ENCODE assay signal across 20 cellular contexts in the genomic region with DNA sequence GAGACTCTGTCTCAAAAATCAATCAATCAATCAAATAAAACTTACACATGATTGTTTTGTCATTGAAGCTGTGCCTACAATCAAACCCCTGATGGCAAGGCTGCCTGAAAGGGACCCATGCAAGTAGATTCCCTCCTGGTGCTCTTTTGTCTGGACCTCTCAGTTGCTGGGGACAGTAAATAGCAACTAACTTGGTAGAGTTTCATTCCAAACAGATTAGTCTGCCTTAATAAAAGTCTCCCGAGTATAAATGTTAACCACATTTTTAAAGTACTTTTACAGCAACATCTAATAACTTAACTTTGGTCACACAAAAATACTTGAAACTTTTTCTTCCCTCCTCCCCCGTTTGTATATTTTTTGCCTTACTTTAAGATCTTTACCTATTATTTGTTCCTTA.
DNase-seq lines count a peak whose midpoint lies in the region; ATAC-seq and TF ChIP-seq lines count a peak whose summit lies in the region.
"Had no signal": no experiment of that assay in that cellular context is flagged by ENCODE, and none has a peak within 500 bp of the region (broad histone marks: within the 10 kb centered on the region; RNA-seq: fewer than 3 reads in every experiment).

No MANE protein-coding gene starts in this region.

- no peaks in the 10 kb centered on the region for H3K27me3 ChIP-seq in mammary epithelial cell (ENCODE audit: insufficient read depth, low read length)
- H3K27me3 ChIP-seq in left lung, result no peaks in the 10 kb centered on the region
- H3K27me3 ChIP-seq: BE2C had no signal

- no TSS peak for BruUV-seq in mammary epithelial cell (replicated peaks; lab: Mats Ljungman, UMichigan)

- H3K36me3 ChIP-seq in mammary epithelial cell (ENCODE audit: insufficient read depth, low read length), result no peaks in the 10 kb centered on the region
- no peaks in the 10 kb centered on the region for H3K36me3 ChIP-seq in left lung
- H3K36me3 ChIP-seq: BE2C, HAP-1 had no signal

- no peaks in the 10 kb centered on the region for H3K79me2 ChIP-seq in mammary epithelial cell (ENCODE audit: insufficient read depth, low read length)

- intact Hi-C loops in mammary epithelial cell (cut with micrococcal nuclease), result no loop called here
- intact Hi-C loops in left lung (cut with DNase I), result no loop called here

- no peak overlapping the region for H3K4me2 ChIP-seq in mammary epithelial cell (ENCODE audit: insufficient read depth, low read depth, low read length)
- H3K4me2 ChIP-seq: KMS-11 had no signal

- no peak overlapping the region for H3K27ac ChIP-seq in mammary epithelial cell (ENCODE audit: insufficient read depth, low read depth, low read length)
- no peak overlapping the region for H3K27ac ChIP-seq in left lung
- H3K27ac ChIP-seq: KMS-11 had no signal

- CTCF ChIA-PET in mammary epithelial cell (lab: Charles Lee; ENCODE audit: low non-redundant PET), result no interaction called here

- no peak overlapping the region for H2AFZ ChIP-seq in mammary epithelial cell (ENCODE audit: low read depth, low read length)

- in situ Hi-C loops in mammary epithelial cell (cut with MboI; ENCODE audit: low sequenced_read_pairs in 2 of 2), result no loop called here

- dilution Hi-C loops in mammary epithelial cell (cut with HindIII; ENCODE audit: low sequenced_read_pairs), result no loop called here

- WGBS in mammary epithelial cell (ENCODE audit: low coverage, missing lambda C conversion rate), result 95% methylated on average over 2 of the region's 2 CpGs

- ATAC-seq in GM18907 (IDR thresholded peaks at IDR 0.05; ENCODE audit: unreplicated experiment) (no peak), HG03097 (IDR thresholded peaks at IDR 0.05; ENCODE audit: low FRiP score, unreplicated experiment) (no peak), left lung (no peak)

- H3K9ac ChIP-seq in mammary epithelial cell (ENCODE audit: insufficient read depth, low read length), result no peak overlapping the region
- H3K9ac ChIP-seq: KMS-11 had no signal

- no peaks in the 10 kb centered on the region for H4K20me1 ChIP-seq in mammary epithelial cell (ENCODE audit: insufficient read depth, low read length)

- H3K4me1 ChIP-seq in mammary epithelial cell (ENCODE audit: insufficient read depth, low read length), result peaks cover 23% of the 10 kb centered on the region
- H3K4me1 ChIP-seq in left lung, result no peaks in the 10 kb centered on the region
- H3K4me1 ChIP-seq: BE2C had no signal

- no peaks in the 10 kb centered on the region for H3K9me3 ChIP-seq in mammary epithelial cell (replicated peaks; ENCODE audit: insufficient read depth, low read length)
- peaks cover 0 to 3% of the 10 kb centered on the region in 2 donors for H3K9me3 ChIP-seq in left lung
- H3K9me3 ChIP-seq: BE2C, HAP-1 had no signal

- peak; percentile 68 for DNase-seq in AG08395 (ENCODE audit: low spot score)
- DNase-seq in GM04503 (ENCODE audit: low read depth), result peak; percentile 68
- peak; percentile 58 for DNase-seq in RPMI7951 (ENCODE audit: low read depth)
- DNase-seq in myocyte (ENCODE audit: low read depth), result peak; percentile 41
- no peak for DNase-seq in mammary epithelial cell
- no peak for DNase-seq in left lung
- DNase-seq: 8988T; BE2C; CD4-positive, CD25-positive, alpha-beta regulatory T cell; IMR-90; NCI-H1417 treated with DMSO at 0.1 percent for 48 hours; NCI-H187; NCI-H446; NCI-H526; SHP77; SW 1271 had no signal

- TF ChIP-seq CTCF in mammary epithelial cell (conservative IDR thresholded peaks at IDR 0.05 in 1 of 2, IDR thresholded peaks at IDR 0.05 in 1 of 2; ENCODE audit: extremely low read depth in 1 of 2, insufficient read depth in 1 of 2, low read depth in 1 of 2, low read length in 2 of 2), result no peak
- TF ChIP-seq CTCF in left lung (IDR thresholded peaks at IDR 0.05), result no peak

- H3K4me3 ChIP-seq in mammary epithelial cell (replicated peaks in 1 of 3; ENCODE audit: insufficient read depth in 1 of 3, low read depth in 2 of 3, low read length in 3 of 3) (no peak overlapping the region), left lung (no peak overlapping the region)
- H3K4me3 ChIP-seq: HAP-1 had no signal

Comparison
In these comparisons a context has a peak if more than half of its experiments do, and no peak if none do; other contexts are left out.
1. DNase-seq: peak in AG08395 (single experiment), GM04503 (single experiment), RPMI7951 (single experiment) and myocyte (single experiment); none in mammary epithelial cell (single experiment) and left lung (0 of 2).